Comparison of ENCODE assay signal across 1 cellular context in the genomic region with DNA sequence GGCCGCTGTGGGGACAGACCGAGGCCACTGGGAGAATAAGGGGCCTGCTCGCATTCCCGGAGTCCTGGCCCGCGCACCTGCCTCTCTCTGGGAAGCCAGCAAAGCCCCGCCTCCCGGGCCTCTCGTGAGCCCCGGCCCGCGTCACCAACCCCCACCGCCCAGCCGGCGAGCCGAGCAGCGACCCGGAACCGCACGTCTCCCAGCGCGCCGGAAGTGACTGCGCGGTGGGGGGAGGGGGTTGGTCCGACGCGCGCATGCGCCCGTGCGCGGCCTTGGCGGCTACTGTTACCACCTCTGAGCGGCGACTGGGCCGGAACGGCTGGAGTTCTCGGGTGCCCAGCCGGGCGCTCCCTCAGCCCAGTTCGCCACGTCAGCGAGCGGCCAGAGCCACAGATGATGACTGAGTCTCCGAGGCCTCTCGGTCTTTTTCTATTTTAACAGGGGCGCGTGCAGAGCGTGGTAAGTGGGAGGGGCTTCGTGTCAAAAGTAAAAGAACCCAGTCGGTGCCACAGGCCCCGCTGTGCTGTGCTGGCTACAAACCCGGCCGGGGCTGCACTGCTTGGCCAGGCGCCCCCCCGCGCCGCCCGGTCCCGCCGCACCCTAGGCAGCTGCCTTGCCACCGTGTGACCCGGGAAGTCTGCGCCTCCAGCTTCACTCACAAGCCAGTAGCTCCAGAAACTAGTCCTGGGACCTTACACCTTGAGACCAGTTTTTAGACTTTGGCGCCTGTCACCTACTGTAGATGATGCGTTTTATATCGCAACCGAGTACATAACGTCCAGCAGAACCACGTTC.
A peak's percentile ranks its signal among the peaks of the same experiment; 100 is the strongest.
TF ChIP-seq lines count a peak whose summit lies in the region.

TSS of gene GOLGA1 (minus strand) at position 190 of the 795 bp plus-strand sequence. CDS start 2,372 bp downstream, outside the sequence.

TF ChIP-seq in K562, 482 proteins besides CTCF, POLR2A, EP300 and RAD21 (continued from another document and continues in another):
- TF ChIP-seq, protein P1, sequence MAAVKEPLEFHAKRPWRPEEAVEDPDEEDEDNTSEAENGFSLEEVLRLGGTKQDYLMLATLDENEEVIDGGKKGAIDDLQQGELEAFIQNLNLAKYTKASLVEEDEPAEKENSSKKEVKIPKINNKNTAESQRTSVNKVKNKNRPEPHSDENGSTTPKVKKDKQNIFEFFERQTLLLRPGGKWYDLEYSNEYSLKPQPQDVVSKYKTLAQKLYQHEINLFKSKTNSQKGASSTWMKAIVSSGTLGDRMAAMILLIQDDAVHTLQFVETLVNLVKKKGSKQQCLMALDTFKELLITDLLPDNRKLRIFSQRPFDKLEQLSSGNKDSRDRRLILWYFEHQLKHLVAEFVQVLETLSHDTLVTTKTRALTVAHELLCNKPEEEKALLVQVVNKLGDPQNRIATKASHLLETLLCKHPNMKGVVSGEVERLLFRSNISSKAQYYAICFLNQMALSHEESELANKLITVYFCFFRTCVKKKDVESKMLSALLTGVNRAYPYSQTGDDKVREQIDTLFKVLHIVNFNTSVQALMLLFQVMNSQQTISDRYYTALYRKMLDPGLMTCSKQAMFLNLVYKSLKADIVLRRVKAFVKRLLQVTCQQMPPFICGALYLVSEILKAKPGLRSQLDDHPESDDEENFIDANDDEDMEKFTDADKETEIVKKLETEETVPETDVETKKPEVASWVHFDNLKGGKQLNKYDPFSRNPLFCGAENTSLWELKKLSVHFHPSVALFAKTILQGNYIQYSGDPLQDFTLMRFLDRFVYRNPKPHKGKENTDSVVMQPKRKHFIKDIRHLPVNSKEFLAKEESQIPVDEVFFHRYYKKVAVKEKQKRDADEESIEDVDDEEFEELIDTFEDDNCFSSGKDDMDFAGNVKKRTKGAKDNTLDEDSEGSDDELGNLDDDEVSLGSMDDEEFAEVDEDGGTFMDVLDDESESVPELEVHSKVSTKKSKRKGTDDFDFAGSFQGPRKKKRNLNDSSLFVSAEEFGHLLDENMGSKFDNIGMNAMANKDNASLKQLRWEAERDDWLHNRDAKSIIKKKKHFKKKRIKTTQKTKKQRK (IDR thresholded peaks at IDR 0.05; ENCODE audit: borderline replicate concordance, low read depth, low read length): no peak
- TF ChIP-seq JUN (IDR thresholded peaks at IDR 0.05; ENCODE audit: borderline replicate concordance, low read depth, low read length) (peak; percentile 71; the same call in 1 of the 2 replicates), JUN (CRISPR knock-in tag; IDR thresholded peaks at IDR 0.05; ENCODE audit: borderline replicate concordance) (no peak), ZFX (CRISPR knock-in tag; IDR thresholded peaks at IDR 0.05) (peak; percentile 99), MAFK (IDR thresholded peaks at IDR 0.05; ENCODE audit: low read length) (peak; percentile 26), SMAD4 (CRISPR knock-in tag; conservative IDR thresholded peaks at IDR 0.05) (peak; percentile 81; the same call in 1 of the 2 replicates), SREBF1 (IDR thresholded peaks at IDR 0.05; ENCODE audit: borderline replicate concordance, low read depth, low read length) (peak; percentile 70; the same call in 1 of the 2 replicates), RBFOX2 (IDR thresholded peaks at IDR 0.05; ENCODE audit: low read depth, low read length) (peak; percentile 99), WHSC1 (IDR thresholded peaks at IDR 0.05; ENCODE audit: low read length) (no peak), PHF21A (IDR thresholded peaks at IDR 0.05; ENCODE audit: borderline replicate concordance, low read depth) (peak; percentile 63; the same call in 1 of the 2 replicates), TFAP4 (CRISPR knock-in tag; IDR thresholded peaks at IDR 0.05; ENCODE audit: borderline replicate concordance) (peak; percentile 92), TBP (optimal IDR thresholded peaks at IDR 0.05; ENCODE audit: low read depth, low read length) (peak; percentile 88), NCOR1 (IDR thresholded peaks at IDR 0.05) (peak; percentile 44; the same call in 1 of the 2 replicates), ZNF75A (CRISPR knock-in tag; IDR thresholded peaks at IDR 0.05) (no peak), ATF1 (CRISPR knock-in tag; IDR thresholded peaks at IDR 0.05) (peak; percentile 93), ATF1 (tag; IDR thresholded peaks at IDR 0.05) (peak; percentile 98), NONO (IDR thresholded peaks at IDR 0.05; ENCODE audit: low read depth in 2 of 2, low read length in 1 of 2) (peak in 1 of 2 experiments; percentile 34; a peak in 2 of 4 replicates), DMBX1 (CRISPR knock-in tag; IDR thresholded peaks at IDR 0.05; ENCODE audit: borderline replicate concordance) (0 out of 2 replicates have a peak, but pooled peaks have one; percentile 48), GABPB1 (CRISPR knock-in tag; IDR thresholded peaks at IDR 0.05) (peak; percentile 99), STAT5B (CRISPR knock-in tag; IDR thresholded peaks at IDR 0.05) (no peak), POLR2AphosphoS5 (IDR thresholded peaks at IDR 0.05; ENCODE audit: control insufficient read depth, insufficient read depth, low read depth, low read length) (peak; percentile 94), MEF2A (IDR thresholded peaks at IDR 0.05; ENCODE audit: control insufficient read depth, low read depth, low read length) (peak; percentile 49; the same call in 1 of the 2 replicates), CBX1 (IDR thresholded peaks at IDR 0.05; ENCODE audit: low read depth) (peak; percentile 62; the same call in 1 of the 2 replicates), KAT8 (IDR thresholded peaks at IDR 0.05; ENCODE audit: low read depth) (no peak), ZBTB2 (IDR thresholded peaks at IDR 0.05) (peak; percentile 84), RNF2 (IDR thresholded peaks at IDR 0.05) (0 out of 2 replicates have a peak, but pooled peaks have one; percentile 49), THAP12 (CRISPR knock-in tag; IDR thresholded peaks at IDR 0.05) (peak; percentile 85), MTA3 (IDR thresholded peaks at IDR 0.05; ENCODE audit: borderline replicate concordance) (peak; percentile 81; the same call in 1 of the 2 replicates), ZNF143 (CRISPR knock-in tag; IDR thresholded peaks at IDR 0.05) (0 out of 2 replicates have a peak, but pooled peaks have one; percentile 13), FOXM1 (IDR thresholded peaks at IDR 0.05; ENCODE audit: low read depth) (no peak), FOXM1 (CRISPR knock-in tag; IDR thresholded peaks at IDR 0.05; ENCODE audit: low read depth) (peak; percentile 83; the same call in 1 of the 2 replicates), TAF15 (IDR thresholded peaks at IDR 0.05; ENCODE audit: low read depth, low read length) (no peak), MGA (IDR thresholded peaks at IDR 0.05) (peak; percentile 40; the same call in 1 of the 2 replicates), TEAD1 (CRISPR knock-in tag; IDR thresholded peaks at IDR 0.05) (peak; percentile 30 to 41; a peak in 1 of 4 replicates)
- TF ChIP-seq, protein P2, sequence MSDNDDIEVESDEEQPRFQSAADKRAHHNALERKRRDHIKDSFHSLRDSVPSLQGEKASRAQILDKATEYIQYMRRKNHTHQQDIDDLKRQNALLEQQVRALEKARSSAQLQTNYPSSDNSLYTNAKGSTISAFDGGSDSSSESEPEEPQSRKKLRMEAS (CRISPR knock-in tag; IDR thresholded peaks at IDR 0.05): peak; percentile 72
